9 cellular contexts compared by ENCODE assay signal in the genomic region with DNA sequence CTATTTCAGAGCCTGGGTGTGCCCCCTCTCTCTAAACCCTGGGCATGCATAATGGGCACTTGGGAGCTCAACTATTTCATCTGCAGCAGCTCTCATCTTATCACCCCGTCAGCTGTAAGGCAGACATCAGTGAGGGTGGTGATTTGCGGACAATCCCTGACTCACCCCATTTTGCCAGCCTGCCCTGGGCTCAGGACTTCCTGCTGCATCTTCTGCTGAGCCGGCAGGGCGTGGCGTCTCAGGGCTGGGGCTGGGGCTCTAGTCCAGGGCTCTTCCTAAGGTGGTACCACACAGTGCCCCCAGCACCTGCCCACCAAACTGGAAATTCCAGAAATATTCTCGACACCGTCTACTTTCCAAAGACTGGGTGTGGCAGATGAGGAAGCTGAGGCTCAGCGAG.
A peak's percentile ranks its signal among the peaks of the same experiment; 100 is the strongest.
DNase-seq lines count a peak whose midpoint lies in the region; ATAC-seq and TF ChIP-seq lines count a peak whose summit lies in the region.
"Had no signal": no experiment of that assay in that cellular context is flagged by ENCODE, and none has a peak within 500 bp of the region (broad histone marks: within the 10 kb centered on the region; RNA-seq: fewer than 3 reads in every experiment).

No MANE protein-coding gene starts in this region.

- TF ChIP-seq CTCF in Loucy (conservative IDR thresholded peaks at IDR 0.05; ENCODE audit: low read length) = no peak

- no peaks in the 10 kb centered on the region for H3K27me3 ChIP-seq in Loucy (ENCODE audit: insufficient read depth, low read length, poor library complexity, severe bottlenecking)

- H3K9me3 ChIP-seq in Loucy (ENCODE audit: insufficient read depth, low read depth, low read length) = no peaks in the 10 kb centered on the region

- H3K9me2 ChIP-seq in Loucy (replicated peaks; ENCODE audit: low read depth, low read length) = no peaks in the 10 kb centered on the region

- no peak overlapping the region; the same call in 1 of the 2 replicates for H2AFZ ChIP-seq in Loucy (ENCODE audit: low read length)

- H3K9ac ChIP-seq in Loucy (ENCODE audit: low read depth, low read length, poor library complexity, severe bottlenecking) = peak overlapping the region; percentile 75

- ATAC-seq in HG03095 (IDR thresholded peaks at IDR 0.05; ENCODE audit: unreplicated experiment) (no peak), HG02973 (IDR thresholded peaks at IDR 0.05; ENCODE audit: unreplicated experiment) (no peak), GM19395 (IDR thresholded peaks at IDR 0.05; ENCODE audit: unreplicated experiment) (no peak)

- H3K4me3 ChIP-seq in Loucy (ENCODE audit: low read length, poor library complexity, severe bottlenecking) = no peak overlapping the region

- H4K20me1 ChIP-seq in Loucy (ENCODE audit: insufficient read depth, low read length, poor library complexity, severe bottlenecking) = no peaks in the 10 kb centered on the region

- no peak overlapping the region for H3K4me2 ChIP-seq in Loucy (ENCODE audit: low read depth, low read length, poor library complexity, severe bottlenecking)

- H3K79me2 ChIP-seq in Loucy (ENCODE audit: insufficient read depth, low read length) = peaks cover 23% of the 10 kb centered on the region

- H3F3A ChIP-seq in Loucy (ENCODE audit: low read depth) = no peaks in the 10 kb centered on the region

- peak; percentile 83 for DNase-seq in activated CD4-positive, alpha-beta T cell treated with anti-CD3 and anti-CD28 coated beads for 48 hours
- DNase-seq in effector CD4-positive, alpha-beta T cell = peak; percentile 49
- peak; percentile 35 for DNase-seq in stimulated activated CD4-positive, alpha-beta T cell treated with anti-CD3 and anti-CD28 coated beads, Interleukin-2, amount 100 ng/mL, for 4 hours (ENCODE audit: low read depth)
- DNase-seq in NCI-H2107 treated with DMSO at 0.1 percent for 48 hours (lab: John Stamatoyannopoulos, UW; ENCODE audit: unreplicated experiment) = no peak
- DNase-seq: NCI-H2171 had no signal

- H3K36me3 ChIP-seq in Loucy (ENCODE audit: insufficient read depth, low read length) = no peaks in the 10 kb centered on the region

- H3K4me1 ChIP-seq in Loucy (ENCODE audit: insufficient read depth, low read length, poor library complexity, severe bottlenecking) = peaks cover 57% of the 10 kb centered on the region
